Comparison of ENCODE assay signal across 8 cellular contexts in the genomic region with DNA sequence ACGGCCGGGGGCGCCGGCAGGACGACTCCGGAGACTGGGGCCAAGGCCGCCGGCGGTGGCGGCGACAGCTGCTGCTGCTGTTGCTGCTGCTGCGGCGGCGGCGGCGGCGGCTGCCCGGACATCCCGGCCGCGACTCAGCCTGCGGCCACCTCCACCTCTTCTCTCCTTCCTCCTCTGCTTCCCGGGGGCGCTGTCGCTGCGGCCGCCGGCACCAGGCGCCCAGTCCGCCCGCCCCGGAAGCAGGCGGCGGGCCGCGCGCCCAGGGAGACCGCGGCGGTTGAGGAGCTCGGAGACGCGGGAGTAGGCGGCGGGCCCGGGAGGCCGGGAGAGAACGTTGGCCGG. TPM values are rescaled to one million over a fixed set of nuclear protein-coding genes. Genes with fewer than 3 reads are reported as not detected.
DNase-seq lines count a peak whose midpoint lies in the region; ATAC-seq, FAIRE-seq and TF ChIP-seq lines count a peak whose summit lies in the region.

No MANE protein-coding gene starts in this region.

- H3K27me3 Mint-ChIP-seq in activated CD4-positive, alpha-beta T cell treated with anti-CD3 and anti-CD28 coated beads for 36 hours: no peaks in the 10 kb centered on the region

- CTCF ChIA-PET in activated CD4-positive, alpha-beta T cell treated with anti-CD3 and anti-CD28 coated beads for 36 hours (lab: Charles Lee): interaction anchor here (0.7 to 2.7 kb wide), 5 partner anchors 11 to 136 kb away, joined by 3 to 9 read pairs (median 6); a partner anchor contains a TSS

- H3K9ac ChIP-seq in adipocyte (ENCODE audit: low read length) (peak overlapping the region; percentile 92), kidney (ENCODE audit: low read length in 2 of 2) (no peak overlapping the region)

- H3K27ac Mint-ChIP-seq in activated CD4-positive, alpha-beta T cell treated with anti-CD3 and anti-CD28 coated beads for 36 hours: no peak overlapping the region

- DNase-seq in activated CD4-positive, alpha-beta T cell treated with anti-CD3 and anti-CD28 coated beads for 36 hours: no peak
- DNase-seq in activated CD4-positive, alpha-beta T cell treated with anti-CD3 and anti-CD28 coated beads for 4 hours: no peak
- DNase-seq in NCI-H2171 (lab: John Stamatoyannopoulos, UW) (peak; percentile 59), adipocyte (ENCODE audit: low read depth) (no peak), kidney (peak; percentile 93), testis (no peak), HuH-7.5 (ENCODE audit: low spot score) (no peak)

- peaks cover 3% of the 10 kb centered on the region for H3K9me3 Mint-ChIP-seq in activated CD4-positive, alpha-beta T cell treated with anti-CD3 and anti-CD28 coated beads for 36 hours (ENCODE audit: low read depth)

- 0 to 2% methylated on average over 3 to 44 of the region's 49 CpGs for WGBS in testis, 2 donors

- peak overlapping the region; percentile 83 for H3K27ac ChIP-seq in kidney (ENCODE audit: low read depth in 2 of 2, low read length in 2 of 2)
- peak overlapping the region; percentile 77 to 98 for H3K27ac ChIP-seq in testis

- no peak for FAIRE-seq in kidney (lab: Jason Lieb, UNC)

- intact Hi-C loops in activated CD4-positive, alpha-beta T cell treated with anti-CD3 and anti-CD28 coated beads for 36 hours (cut with DNase I, micrococcal nuclease): loop anchor here (1.0 to 5.0 kb wide), 11 partner anchors 43 to 1699 kb away; a partner anchor contains a TSS
- intact Hi-C loops in kidney (cut with DNase I): no loop called here
- intact Hi-C loops in testis (cut with DNase I; ENCODE audit: low total_unique reads): no loop called here

- H3K9me3 ChIP-seq in adipocyte (ENCODE audit: control insufficient read depth, low read length): no peaks in the 10 kb centered on the region
- no peaks in the 10 kb centered on the region for H3K9me3 ChIP-seq in kidney (ENCODE audit: control insufficient read depth in 1 of 2, low read length in 2 of 2)
- no peaks in the 10 kb centered on the region for H3K9me3 ChIP-seq in testis

- peaks cover 14% of the 10 kb centered on the region for H3K36me3 Mint-ChIP-seq in activated CD4-positive, alpha-beta T cell treated with anti-CD3 and anti-CD28 coated beads for 36 hours (ENCODE audit: low read depth)

- ATAC-seq in activated CD4-positive, alpha-beta T cell treated with anti-CD3 and anti-CD28 coated beads for 36 hours: peak; percentile 35
- peak; percentile 45 for ATAC-seq in HG02623 (IDR thresholded peaks at IDR 0.05; ENCODE audit: unreplicated experiment)

- no peaks in the 10 kb centered on the region for H3K27me3 ChIP-seq in adipocyte (replicated peaks; ENCODE audit: control insufficient read depth, insufficient read depth, low read length)
- no peaks in the 10 kb centered on the region for H3K27me3 ChIP-seq in testis

- no peak for TF ChIP-seq POLR2A in testis (IDR thresholded peaks at IDR 0.05)

- peak overlapping the region; percentile 81 for H3K4me3 Mint-ChIP-seq in activated CD4-positive, alpha-beta T cell treated with anti-CD3 and anti-CD28 coated beads for 36 hours

- TF ChIP-seq CTCF in kidney (IDR thresholded peaks at IDR 0.05; ENCODE audit: borderline replicate concordance, extremely low read depth, insufficient read depth) (no peak), testis (IDR thresholded peaks at IDR 0.05) (no peak)

- H3K4me3 ChIP-seq in adipocyte (ENCODE audit: low read length): peak overlapping the region; percentile 94
- H3K4me3 ChIP-seq in kidney (ENCODE audit: low read length in 2 of 2): no peak overlapping the region
- H3K4me3 ChIP-seq in testis: peak overlapping the region; percentile 86 to 93

- H3K36me3 ChIP-seq in adipocyte (ENCODE audit: control insufficient read depth, insufficient read depth, low read length, severe bottlenecking) (no peaks in the 10 kb centered on the region), kidney (ENCODE audit: control insufficient read depth in 1 of 2, insufficient read depth in 2 of 2, low read length in 2 of 2) (no peaks in the 10 kb centered on the region), testis (ENCODE audit: low read depth, missing control alignments) (no peaks in the 10 kb centered on the region)

- H3K4me1 ChIP-seq in adipocyte (ENCODE audit: control insufficient read depth, insufficient read depth, low read length) (peaks cover 23% of the 10 kb centered on the region), kidney (ENCODE audit: control insufficient read depth in 1 of 2, insufficient read depth in 1 of 2, low read depth in 1 of 2, low read length in 2 of 2) (peaks cover 7 to 10% of the 10 kb centered on the region in 2 donors), testis (peaks cover 6% of the 10 kb centered on the region)

- POLR2A ChIA-PET in activated CD4-positive, alpha-beta T cell treated with anti-CD3 and anti-CD28 coated beads for 36 hours (lab: Charles Lee): interaction anchor here (0.6 to 2.6 kb wide), 3 partner anchors 58 to 136 kb away, joined by 4 to 6 read pairs (median 6); a partner anchor contains a TSS

- peaks cover 49% of the 10 kb centered on the region for H3K4me1 Mint-ChIP-seq in activated CD4-positive, alpha-beta T cell treated with anti-CD3 and anti-CD28 coated beads for 36 hours

RNA-seq across cellular contexts. Expression of a gene that starts 0.3 kb away (rescaled TPM):
- total RNA-seq in activated CD4-positive, alpha-beta T cell treated with anti-CD3 and anti-CD28 coated beads for 36 hours: 10 to 100 TPM; 50.8 to 65.0 TPM
- total RNA-seq in kidney (29.0 TPM), testis (100 to 1,000 TPM; 114 to 131 TPM)
- polyA plus RNA-seq in kidney (ENCODE audit: insufficient read depth, low read depth, low replicate concordance) (16.4 TPM), testis (ENCODE audit: insufficient read depth, low read depth, low replicate concordance) (265 TPM)

Comparison
In these comparisons a context has a peak if more than half of its experiments do, and no peak if none do; other contexts are left out.
1. DNase-seq: peak in NCI-H2171 (single experiment) and kidney (single experiment); none in activated CD4-positive, alpha-beta T cell treated with anti-CD3 and anti-CD28 coated beads for 36 hours (single experiment), activated CD4-positive, alpha-beta T cell treated with anti-CD3 and anti-CD28 coated beads for 4 hours (0 of 2), adipocyte (single experiment), testis (single experiment) and HuH-7.5 (single experiment).
2. H3K4me3 ChIP-seq: peak in adipocyte (single experiment) and testis (2 of 2); none in kidney (0 of 2).
3. intact Hi-C loops: an anchor here in activated CD4-positive, alpha-beta T cell treated with anti-CD3 and anti-CD28 coated beads for 36 hours (1.0 to 5.0 kb wide); none called in kidney and testis.